In genomic region chr2:179107179-179107541, GRCh38 we compare ENCODE assay signal across 13 cellular contexts. TPM values are rescaled to one million over a fixed set of nuclear protein-coding genes. Genes with fewer than 3 reads are reported as not detected.
DNase-seq lines count a peak whose midpoint lies in the region; ATAC-seq and TF ChIP-seq lines count a peak whose summit lies in the region.
"Had no signal": no experiment of that assay in that cellular context is flagged by ENCODE, and none has a peak within 500 bp of the region (broad histone marks: within the 10 kb centered on the region; RNA-seq: fewer than 3 reads in every experiment).

No MANE protein-coding gene starts in this region.

- H4K20me1 ChIP-seq in OCI-LY1 (ENCODE audit: insufficient read depth, low read length), result no peaks in the 10 kb centered on the region

- H3K9ac ChIP-seq in OCI-LY1 (ENCODE audit: low read length), result peak overlapping the region; percentile 43; the same call in 1 of the 2 replicates
- H3K9ac ChIP-seq: neural progenitor cell had no signal

- no peak overlapping the region for H3K4me3 Mint-ChIP-seq in activated CD4-positive, alpha-beta T cell treated with anti-CD3 and anti-CD28 coated beads for 36 hours
- no peak overlapping the region for H3K4me3 Mint-ChIP-seq in osteocyte (ENCODE audit: unreplicated experiment)
- H3K4me3 Mint-ChIP-seq: neural progenitor cell had no signal

- H3F3A ChIP-seq in OCI-LY1 (ENCODE audit: insufficient read depth, low read length), result no peaks in the 10 kb centered on the region

- peaks cover 4% of the 10 kb centered on the region; the same call in 1 of the 2 replicates for H3K36me3 ChIP-seq in OCI-LY1 (ENCODE audit: insufficient read depth, low read length)

- H3K4me2 ChIP-seq in OCI-LY1 (ENCODE audit: low read length), result peak overlapping the region; percentile 27; the same call in 1 of the 2 replicates
- H3K4me2 ChIP-seq: neural progenitor cell had no signal

- H3K27me3 Mint-ChIP-seq in activated CD4-positive, alpha-beta T cell treated with anti-CD3 and anti-CD28 coated beads for 36 hours, result no peaks in the 10 kb centered on the region
- H3K27me3 Mint-ChIP-seq in osteocyte (ENCODE audit: unreplicated experiment), result no peaks in the 10 kb centered on the region

- 0 out of 2 replicates have a peak, but pooled peaks cover 3% of the 10 kb centered on the region for H3K9me3 ChIP-seq in OCI-LY1 (ENCODE audit: low read length)
- H3K9me3 ChIP-seq: left ventricle myocardium inferior, testis had no signal

- H3K27ac ChIP-seq in OCI-LY1 (ENCODE audit: low read depth, low read length, poor library complexity, severe bottlenecking) (peak overlapping the region; percentile 82), caudate nucleus (ENCODE audit: low read depth, low read length) (peak overlapping the region; percentile 46)
- H3K27ac ChIP-seq: neural progenitor cell, testis had no signal

- H3K9me2 ChIP-seq in OCI-LY1 (ENCODE audit: low read depth, low read length), result no peaks in the 10 kb centered on the region

- H3K4me1 ChIP-seq in OCI-LY1 (ENCODE audit: insufficient read depth, low read length, severe bottlenecking), result peaks cover 62% of the 10 kb centered on the region
- H3K4me1 ChIP-seq: neural progenitor cell, testis had no signal

- no peaks in the 10 kb centered on the region for H3K36me3 Mint-ChIP-seq in activated CD4-positive, alpha-beta T cell treated with anti-CD3 and anti-CD28 coated beads for 36 hours (ENCODE audit: low read depth)
- H3K36me3 Mint-ChIP-seq in osteocyte (ENCODE audit: unreplicated experiment), result peaks cover 41% of the 10 kb centered on the region

- peaks cover 31% of the 10 kb centered on the region for H3K4me1 Mint-ChIP-seq in activated CD4-positive, alpha-beta T cell treated with anti-CD3 and anti-CD28 coated beads for 36 hours
- H3K4me1 Mint-ChIP-seq in osteocyte (ENCODE audit: unreplicated experiment), result peaks cover 33% of the 10 kb centered on the region
- H3K4me1 Mint-ChIP-seq: neural progenitor cell had no signal

- peak overlapping the region; percentile 5 for H3K27ac Mint-ChIP-seq in activated CD4-positive, alpha-beta T cell treated with anti-CD3 and anti-CD28 coated beads for 36 hours
- H3K27ac Mint-ChIP-seq in osteocyte (ENCODE audit: unreplicated experiment), result peak overlapping the region; percentile 44
- H3K27ac Mint-ChIP-seq: neural progenitor cell had no signal

- no peaks in the 10 kb centered on the region for H3K27me3 ChIP-seq in OCI-LY1 (ENCODE audit: insufficient read depth, low read length)
- H3K27me3 ChIP-seq: neural progenitor cell, testis had no signal

- no peaks in the 10 kb centered on the region for H3K79me2 ChIP-seq in OCI-LY1 (ENCODE audit: insufficient read depth, low read length)

- TF ChIP-seq CTCF in OCI-LY1 (IDR thresholded peaks at IDR 0.05; ENCODE audit: low read length) (no peak), osteocyte (IDR thresholded peaks at IDR 0.05) (no peak)

- intact Hi-C loops in activated CD4-positive, alpha-beta T cell treated with anti-CD3 and anti-CD28 coated beads for 36 hours (cut with DNase I, micrococcal nuclease), result loop anchor here (1.0 to 5.0 kb wide), 3 partner anchors 75 to 160 kb away; no protein-coding TSS in a partner anchor

- no peak overlapping the region for H3K4me3 ChIP-seq in OCI-LY1 (ENCODE audit: low read depth, low read length, poor library complexity, severe bottlenecking)
- H3K4me3 ChIP-seq: left ventricle myocardium inferior, neural progenitor cell, testis had no signal

- CTCF ChIA-PET in activated CD4-positive, alpha-beta T cell treated with anti-CD3 and anti-CD28 coated beads for 36 hours (lab: Charles Lee), result interaction anchor here (0.5 to 1.8 kb wide), 6 partner anchors 13 to 407 kb away, joined by 3 to 6 read pairs (median 4); no protein-coding TSS in a partner anchor

- no peak for ATAC-seq in activated CD4-positive, alpha-beta T cell treated with anti-CD3 and anti-CD28 coated beads for 36 hours
- no peak for ATAC-seq in HG03442 (IDR thresholded peaks at IDR 0.05; ENCODE audit: unreplicated experiment)

- H3K9me3 Mint-ChIP-seq in activated CD4-positive, alpha-beta T cell treated with anti-CD3 and anti-CD28 coated beads for 36 hours (ENCODE audit: low read depth), result no peaks in the 10 kb centered on the region
- H3K9me3 Mint-ChIP-seq in osteocyte (ENCODE audit: unreplicated experiment), result no peaks in the 10 kb centered on the region
- H3K9me3 Mint-ChIP-seq: neural progenitor cell had no signal

- no peak overlapping the region for H2AFZ ChIP-seq in OCI-LY1 (ENCODE audit: low read length)
- H2AFZ ChIP-seq: neural progenitor cell had no signal

- POLR2A ChIA-PET in activated CD4-positive, alpha-beta T cell treated with anti-CD3 and anti-CD28 coated beads for 36 hours (lab: Charles Lee), result interaction anchor here (0.7 kb wide), 1 partner anchor 117 kb away, joined by 10 read pairs; no protein-coding TSS in a partner anchor

- no peak for DNase-seq in activated CD4-positive, alpha-beta T cell treated with anti-CD3 and anti-CD28 coated beads for 36 hours
- DNase-seq in activated CD4-positive, alpha-beta T cell treated with anti-CD3 and anti-CD28 coated beads for 4 hours, result no peak
- DNase-seq in caudate nucleus (lab: John Stamatoyannopoulos, UW) (no peak), osteocyte (ENCODE audit: extremely low spot score, unreplicated experiment) (no peak), T1000 (lab: John Stamatoyannopoulos, UW) (no peak), NCI-H1436 (lab: John Stamatoyannopoulos, UW) (no peak)
- DNase-seq: activated CD8-positive, alpha-beta memory T cell treated with anti-CD3 and anti-CD28 coated beads, Interleukin-2, amount 50 U/mL, for 48 hours; left ventricle myocardium inferior; NCI-H187 had no signal

RNA-seq across cellular contexts. Expression of gene CCDC141, which starts 57.2 kb away (rescaled TPM):
- 1 to 10 TPM; 2.6 to 4.3 TPM for total RNA-seq in activated CD4-positive, alpha-beta T cell treated with anti-CD3 and anti-CD28 coated beads for 36 hours
- total RNA-seq in osteocyte, result not detected in 2 replicates
